In the genomic region with DNA sequence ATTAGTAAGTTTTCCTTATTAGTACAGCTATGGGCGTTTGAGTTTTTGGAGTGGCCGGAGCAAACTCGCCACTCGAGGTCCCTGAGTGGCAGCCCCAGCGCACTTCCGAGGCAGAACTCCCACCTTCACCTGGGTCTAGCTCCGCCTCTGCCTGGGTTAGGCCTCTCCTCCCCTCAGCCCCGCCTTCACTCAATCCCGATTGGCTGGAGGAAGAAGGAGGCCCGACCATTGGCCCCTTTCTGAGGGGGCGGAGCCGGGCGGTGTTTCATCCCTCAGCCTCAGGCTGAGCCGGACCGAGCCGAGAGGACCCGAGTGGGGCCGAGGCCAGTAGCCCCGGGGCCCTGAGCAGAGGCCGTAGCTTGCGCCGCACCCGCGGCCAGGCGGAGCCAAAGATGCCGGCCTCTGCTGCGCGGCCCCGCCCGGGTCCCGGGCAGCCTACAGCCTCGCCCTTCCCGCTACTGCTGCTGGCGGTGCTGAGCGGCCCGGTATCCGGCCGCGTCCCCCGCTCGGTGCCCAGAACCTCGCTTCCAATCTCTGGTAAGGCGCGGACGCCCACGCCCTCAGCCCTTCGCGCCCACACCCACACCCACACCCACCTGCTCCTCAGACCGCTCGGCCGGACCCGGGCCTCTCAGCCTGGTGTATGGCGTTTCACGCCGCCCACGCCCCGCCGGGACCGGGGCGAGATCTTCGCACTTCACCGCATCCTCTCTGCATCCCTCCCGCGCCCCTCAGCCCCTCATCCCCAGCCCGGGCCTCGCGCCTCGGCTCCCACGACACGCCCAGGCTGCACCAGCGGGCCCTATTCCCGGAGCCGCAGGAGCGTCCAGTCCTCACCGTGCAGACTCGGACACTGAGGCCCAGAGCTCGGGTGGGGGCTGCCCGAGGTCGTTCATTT, we compare ENCODE assay signal across 8 cellular contexts. TPM values are rescaled to one million over a fixed set of nuclear protein-coding genes. Genes with fewer than 3 reads are reported as not detected.
DNase-seq lines count a peak whose midpoint lies in the region; TF ChIP-seq lines count a peak whose summit lies in the region.

A gene with protein sequence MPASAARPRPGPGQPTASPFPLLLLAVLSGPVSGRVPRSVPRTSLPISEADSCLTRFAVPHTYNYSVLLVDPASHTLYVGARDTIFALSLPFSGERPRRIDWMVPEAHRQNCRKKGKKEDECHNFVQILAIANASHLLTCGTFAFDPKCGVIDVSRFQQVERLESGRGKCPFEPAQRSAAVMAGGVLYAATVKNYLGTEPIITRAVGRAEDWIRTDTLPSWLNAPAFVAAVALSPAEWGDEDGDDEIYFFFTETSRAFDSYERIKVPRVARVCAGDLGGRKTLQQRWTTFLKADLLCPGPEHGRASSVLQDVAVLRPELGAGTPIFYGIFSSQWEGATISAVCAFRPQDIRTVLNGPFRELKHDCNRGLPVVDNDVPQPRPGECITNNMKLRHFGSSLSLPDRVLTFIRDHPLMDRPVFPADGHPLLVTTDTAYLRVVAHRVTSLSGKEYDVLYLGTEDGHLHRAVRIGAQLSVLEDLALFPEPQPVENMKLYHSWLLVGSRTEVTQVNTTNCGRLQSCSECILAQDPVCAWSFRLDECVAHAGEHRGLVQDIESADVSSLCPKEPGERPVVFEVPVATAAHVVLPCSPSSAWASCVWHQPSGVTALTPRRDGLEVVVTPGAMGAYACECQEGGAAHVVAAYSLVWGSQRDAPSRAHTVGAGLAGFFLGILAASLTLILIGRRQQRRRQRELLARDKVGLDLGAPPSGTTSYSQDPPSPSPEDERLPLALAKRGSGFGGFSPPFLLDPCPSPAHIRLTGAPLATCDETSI (plus strand): TSS at position 263 of the 898 bp plus-strand sequence. CDS start 130 bp downstream, at position 393.

- H3K4me3 Mint-ChIP-seq in H9 (peak within 1 kb of the TSS; percentile 61 to 80), neural crest cell (peak within 1 kb of the TSS; percentile 85)

- TF ChIP-seq POLR2A in stomach (IDR thresholded peaks at IDR 0.05), result no peak

- H3K23me2 ChIP-seq in H9 (ENCODE audit: insufficient read length, low read depth, low read length, poor library complexity, severe bottlenecking), result peaks cover 11% of the 10 kb centered on the region

- H4K5ac ChIP-seq in H9 (ENCODE audit: insufficient read length, low read depth, low read length), result no peak within 1 kb of the TSS

- H3K14ac ChIP-seq in H9 (ENCODE audit: insufficient read depth, low read length), result no peak within 1 kb of the TSS; the same call in 1 of the 2 replicates

- H3K23ac ChIP-seq in H9 (ENCODE audit: insufficient read length, low read depth, low read length), result no peak within 1 kb of the TSS

- no peak within 1 kb of the TSS for H2BK12ac ChIP-seq in H9 (ENCODE audit: insufficient read length, low read depth, low read length)

- H3K27ac Mint-ChIP-seq in H9, result no peak within 1 kb of the TSS; a peak in 1 of 7 replicates
- H3K27ac Mint-ChIP-seq in neural crest cell (ENCODE audit: unreplicated experiment), result no peak within 1 kb of the TSS

- peak within 1 kb of the TSS; percentile 9 for H3K9ac ChIP-seq in H9 (ENCODE audit: extremely low read depth, insufficient read length, low read length)

- no peak within 1 kb of the TSS for H3K18ac ChIP-seq in H9 (ENCODE audit: insufficient read length, low read depth, low read length)

- no peak within 1 kb of the TSS for H2BK5ac ChIP-seq in H9 (ENCODE audit: insufficient read length, low read length)

- H3K27ac ChIP-seq in H9 (ENCODE audit: insufficient read length, low read depth, low read length), result no peak within 1 kb of the TSS
- H3K27ac ChIP-seq in stomach, result peak within 1 kb of the TSS; percentile 56 to 80 (median 58)

- no CpG with 5 or more reads among the region's 79 CpGs for WGBS in H9 (ENCODE audit: extremely low coverage, insufficient read length, low lambda C conversion rate)
- WGBS in stomach, 5 donors, result 1 to 2% (median 1%) methylated on average over 35 to 79 of the region's 79 CpGs

- no peak within 1 kb of the TSS for H2BK15ac ChIP-seq in H9 (ENCODE audit: low read depth, low read length)

- H3K9me3 ChIP-seq in H9 (ENCODE audit: control insufficient read depth, low read depth, low read length) (no peaks in the 10 kb centered on the region), stomach (no peaks in the 10 kb centered on the region)

- peak within 1 kb of the TSS; percentile 83 for H3K4me2 ChIP-seq in H9 (ENCODE audit: insufficient read depth, insufficient read length, low read length)

- peak within 1 kb of the TSS; percentile 68 for H3K4me3 ChIP-seq in fibroblast of villous mesenchyme (ENCODE audit: low read depth, low read length)
- H3K4me3 ChIP-seq in stomach, result peak within 1 kb of the TSS; percentile 59 to 78 (median 66)

- peaks cover 0 to 19% (median 10%) of the 10 kb centered on the region in 4 donors for H3K36me3 ChIP-seq in stomach

- H3K4me1 Mint-ChIP-seq in H9, result peaks cover 5% of the 10 kb centered on the region in 2 experiments
- H3K4me1 Mint-ChIP-seq in neural crest cell, result peaks cover 12% of the 10 kb centered on the region

- H2AK5ac ChIP-seq in H9 (ENCODE audit: insufficient read length, low read length), result no peak within 1 kb of the TSS

- no peak within 1 kb of the TSS for H2AFZ ChIP-seq in H9 (ENCODE audit: low read length)

- H3K4me1 ChIP-seq in H9 (ENCODE audit: insufficient read depth, low read length) (no peaks in the 10 kb centered on the region; the same call in 1 of the 2 replicates), stomach (peaks cover 4 to 15% (median 11%) of the 10 kb centered on the region in 4 donors)

- H3K56ac ChIP-seq in H9 (ENCODE audit: insufficient read length, low read depth, low read length), result no peak within 1 kb of the TSS

- no peaks in the 10 kb centered on the region for H3K79me2 ChIP-seq in H9 (ENCODE audit: insufficient read depth, low read length)

- intact Hi-C loops in stomach (cut with DNase I; ENCODE audit: low total_unique reads), result no loop called here

- no peak for TF ChIP-seq CTCF in H9 (conservative IDR thresholded peaks at IDR 0.05)
- TF ChIP-seq CTCF in fibroblast of villous mesenchyme (IDR thresholded peaks at IDR 0.05; ENCODE audit: insufficient read depth, low read depth, low read length), result peak; percentile 6
- no peak for TF ChIP-seq CTCF in neural crest cell (conservative IDR thresholded peaks at IDR 0.05)
- TF ChIP-seq CTCF in stomach (IDR thresholded peaks at IDR 0.05), result no peak

- H3K79me1 ChIP-seq in H9 (ENCODE audit: insufficient read depth, low read depth, low read length, poor library complexity, severe bottlenecking), result no peaks in the 10 kb centered on the region

- no peak within 1 kb of the TSS for H4K91ac ChIP-seq in H9 (ENCODE audit: insufficient read length, low read depth, low read length)

- H3K36me3 Mint-ChIP-seq in H9 (ENCODE audit: insufficient read depth in 1 of 3, low read depth in 3 of 3) (peaks cover 0 to 5% (median 0%) of the 10 kb centered on the region in 3 experiments; a peak in 2 of 7 replicates), neural crest cell (ENCODE audit: low read depth) (no peaks in the 10 kb centered on the region)

- no peak within 1 kb of the TSS for H4K8ac ChIP-seq in H9 (replicated peaks; ENCODE audit: insufficient read length, low read depth, low read length)

- H3K27me3 ChIP-seq in H9 (ENCODE audit: insufficient read depth, low read length) (peaks cover 15% of the 10 kb centered on the region), stomach (peaks cover 0 to 3% (median 0%) of the 10 kb centered on the region in 3 donors)

- H4K20me1 ChIP-seq in H9 (ENCODE audit: control insufficient read depth, insufficient read depth, insufficient read length), result no peaks in the 10 kb centered on the region

- no peak within 1 kb of the TSS for H3K4ac ChIP-seq in H9 (ENCODE audit: low read depth, low read length)

- DNase-seq in ELR (ENCODE audit: low read depth), result peak; percentile 98
- peak; percentile 98 for DNase-seq in H9
- peak; percentile 97 for DNase-seq in M059J (ENCODE audit: low read depth)
- peak; percentile 94 to 97 for DNase-seq in SHP77 (lab: John Stamatoyannopoulos, UW)
- DNase-seq in activated gamma-delta T cell (lab: John Stamatoyannopoulos, UW), result peak; percentile 68
- DNase-seq in fibroblast of villous mesenchyme (ENCODE audit: low read depth), result peak; percentile 89
- peak; percentile 92 for DNase-seq in neural crest cell (ENCODE audit: low read depth, low spot score)
- DNase-seq in stomach, result peak; percentile 98

- H3T11ph ChIP-seq in H9 (ENCODE audit: low read length), result no peak within 1 kb of the TSS

- TF ChIP-seq EP300 in stomach (IDR thresholded peaks at IDR 0.05), result no peak

- H2BK20ac ChIP-seq in H9 (ENCODE audit: low read depth, low read length, poor library complexity, severe bottlenecking), result no peak within 1 kb of the TSS

- H3K27me3 Mint-ChIP-seq in H9 (ENCODE audit: low read depth), result peaks cover 35% of the 10 kb centered on the region
- H3K27me3 Mint-ChIP-seq in neural crest cell (ENCODE audit: low read depth), result peaks cover 24% of the 10 kb centered on the region

- H3K9me3 Mint-ChIP-seq in H9 (peaks cover 0 to 9% of the 10 kb centered on the region in 2 experiments; a peak in 2 of 5 replicates), neural crest cell (no peaks in the 10 kb centered on the region)

- H2BK120ac ChIP-seq in H9 (ENCODE audit: low read depth, low read length, poor library complexity, severe bottlenecking), result no peak within 1 kb of the TSS

RNA-seq across cellular contexts. Expression of the gene that starts here (rescaled TPM):
- total RNA-seq in H9 (2021), result 6.4 and 6.6 TPM in 2 replicates
- 7.3 and 7.6 TPM in 2 replicates for total RNA-seq in M059J (2014; rRNA removed; shearing (Covaris generic))
- 5.6 and 7.7 TPM in 2 replicates for total RNA-seq in fibroblast of villous mesenchyme
- 11.0 and 12.4 TPM in 2 replicates for total RNA-seq in neural crest cell
- 10 to 100 TPM in 2 of 5 donors, 1 to 10 TPM in 3; 2.6 to 65.3 (median 4.2) TPM for total RNA-seq in stomach
- 1 to 10 TPM in 1 of 3 donors, under 1 TPM in 2; 0.46 to 1.6 (median 0.98) TPM for polyA plus RNA-seq in stomach
